ENCODE assay signal across 11 cellular contexts in the genomic region with DNA sequence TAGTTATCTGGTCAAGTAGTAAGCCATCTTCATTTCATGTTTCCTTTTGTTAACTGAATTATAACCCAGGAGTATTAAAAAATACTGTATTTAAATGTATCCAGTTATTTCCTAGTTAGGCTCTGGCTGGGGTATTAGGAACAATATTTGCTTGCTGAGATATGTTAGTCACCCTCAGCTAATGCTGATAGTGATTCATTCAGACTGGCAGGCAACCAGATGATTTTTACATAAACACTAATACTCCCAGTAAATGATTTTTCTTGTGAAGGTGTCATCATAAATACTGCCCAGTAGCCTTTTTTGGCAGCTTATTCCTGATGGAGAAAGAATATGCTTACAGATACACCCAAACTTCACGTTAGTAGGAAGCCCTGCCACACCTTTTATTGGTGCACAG. TPM values are rescaled to one million over a fixed set of nuclear protein-coding genes. Genes with fewer than 3 reads are reported as not detected.
DNase-seq lines count a peak whose midpoint lies in the region; ATAC-seq, FAIRE-seq and TF ChIP-seq lines count a peak whose summit lies in the region.
"Had no signal": no experiment of that assay in that cellular context is flagged by ENCODE, and none has a peak within 500 bp of the region (broad histone marks: within the 10 kb centered on the region; RNA-seq: fewer than 3 reads in every experiment).

No MANE protein-coding gene starts in this region.

- H3K36me3 ChIP-seq in bronchial epithelial cell (ENCODE audit: control insufficient read depth, insufficient read depth, low read length) (peaks cover 10% of the 10 kb centered on the region), keratinocyte (ENCODE audit: control insufficient read depth in 2 of 2, extremely low read depth in 1 of 2, insufficient read depth in 2 of 2, low read length in 2 of 2) (peaks cover 31 to 50% of the 10 kb centered on the region in 2 experiments), uterus (no peaks in the 10 kb centered on the region)

- H3K4me3 Mint-ChIP-seq in activated CD8-positive, alpha-beta T cell treated with anti-CD3 and anti-CD28 coated beads for 36 hours, result no peak overlapping the region
- no peak overlapping the region for H3K4me3 Mint-ChIP-seq in activated CD8-positive, alpha-beta T cell treated with anti-CD3 and anti-CD28 coated beads, Interleukin-2, amount 10 ng/mL, durations not matched to agents 7 days and 5 days

- FAIRE-seq in bronchial epithelial cell (lab: Jason Lieb, UNC), result no peak
- FAIRE-seq in keratinocyte (lab: Jason Lieb, UNC), result peak; percentile 69
- no peak for FAIRE-seq in GM12892 (lab: Jason Lieb, UNC)
- FAIRE-seq in GM12891 (lab: Jason Lieb, UNC), result no peak
- FAIRE-seq: TTC549 had no signal

- no peak for DNase-seq in activated CD8-positive, alpha-beta T cell treated with anti-CD3 and anti-CD28 coated beads for 36 hours
- DNase-seq in activated CD8-positive, alpha-beta T cell treated with anti-CD3 and anti-CD28 coated beads, Interleukin-2, amount 10 ng/mL, durations not matched to agents 7 days and 5 days, result no peak
- DNase-seq in bronchial epithelial cell (ENCODE audit: low read depth) (peak; percentile 92), keratinocyte (ENCODE audit: low read depth, low spot score) (no peak), uterus (peak in 1 of 2 donors; percentile 42), GM12892 (ENCODE audit: insufficient read length) (no peak), GM12891 (ENCODE audit: insufficient read length, low spot score) (no peak)
- DNase-seq: NCI-H1092 treated with DMSO at 0.1 percent for 48 hours had no signal

- H3K4me2 ChIP-seq in keratinocyte (ENCODE audit: control insufficient read depth, extremely low read depth, insufficient read depth, low read depth, low read length), result peak overlapping the region; percentile 2
- H3K4me2 ChIP-seq: BLaER1 had no signal

- H3K9me1 ChIP-seq in keratinocyte (ENCODE audit: control insufficient read depth, extremely low read depth, insufficient read depth, low read length), result peaks cover 2% of the 10 kb centered on the region

- peaks cover 73% of the 10 kb centered on the region for H3K4me1 Mint-ChIP-seq in activated CD8-positive, alpha-beta T cell treated with anti-CD3 and anti-CD28 coated beads for 36 hours (ENCODE audit: low read depth)
- H3K4me1 Mint-ChIP-seq in activated CD8-positive, alpha-beta T cell treated with anti-CD3 and anti-CD28 coated beads, Interleukin-2, amount 10 ng/mL, durations not matched to agents 7 days and 5 days (ENCODE audit: low read depth), result peaks cover 76% of the 10 kb centered on the region

- H3K4me1 ChIP-seq in keratinocyte (ENCODE audit: control insufficient read depth, extremely low read depth, insufficient read depth, low read length) (peaks cover 38% of the 10 kb centered on the region), uterus (peaks cover 14 to 22% of the 10 kb centered on the region in 2 donors)

- no peaks in the 10 kb centered on the region for H3K27me3 ChIP-seq in bronchial epithelial cell (ENCODE audit: control insufficient read depth, insufficient read depth, low read length)
- no peaks in the 10 kb centered on the region for H3K27me3 ChIP-seq in keratinocyte (ENCODE audit: control insufficient read depth, extremely low read depth, insufficient read depth, low read length)
- H3K27me3 ChIP-seq in uterus, result no peaks in the 10 kb centered on the region
- H3K27me3 ChIP-seq: BLaER1 had no signal

- intact Hi-C loops in activated CD8-positive, alpha-beta T cell treated with anti-CD3 and anti-CD28 coated beads for 36 hours (cut with micrococcal nuclease), result loop anchor here (5.0 kb wide), 1 partner anchor 285 kb away; no protein-coding TSS in a partner anchor
- intact Hi-C loops in uterus (cut with DNase I; ENCODE audit: low total_unique reads), result loop anchor here (10.0 kb wide), 1 partner anchor 58 kb away; no protein-coding TSS in a partner anchor

- no peak overlapping the region for H2AFZ ChIP-seq in keratinocyte (ENCODE audit: control insufficient read depth, low read length)

- no peak overlapping the region for H3K9ac ChIP-seq in keratinocyte (ENCODE audit: control insufficient read depth, extremely low read depth, insufficient read depth, low read length)
- H3K9ac ChIP-seq: BLaER1 had no signal

- TF ChIP-seq CTCF in activated CD8-positive, alpha-beta T cell treated with anti-CD3 and anti-CD28 coated beads for 36 hours (IDR thresholded peaks at IDR 0.05), result no peak
- TF ChIP-seq CTCF in bronchial epithelial cell (IDR thresholded peaks at IDR 0.05; ENCODE audit: insufficient read depth, low read length, severe bottlenecking) (no peak), keratinocyte (optimal IDR thresholded peaks at IDR 0.05 in 1 of 3, IDR thresholded peaks at IDR 0.05 in 1 of 3, conservative IDR thresholded peaks at IDR 0.05 in 1 of 3; ENCODE audit: extremely low read depth in 1 of 3, insufficient read depth in 2 of 3, low read length in 3 of 3) (no peak), uterus (IDR thresholded peaks at IDR 0.05) (no peak)

- peaks cover 93% of the 10 kb centered on the region for H3K79me2 ChIP-seq in keratinocyte (ENCODE audit: control insufficient read depth, insufficient read depth, low read length)

- dilution Hi-C loops in keratinocyte (cut with MboI; ENCODE audit: extremely low pct_ligation_motif_present, low sequenced_read_pairs), result no loop called here

- no peaks in the 10 kb centered on the region for H3K27me3 Mint-ChIP-seq in activated CD8-positive, alpha-beta T cell treated with anti-CD3 and anti-CD28 coated beads for 36 hours
- no peaks in the 10 kb centered on the region for H3K27me3 Mint-ChIP-seq in activated CD8-positive, alpha-beta T cell treated with anti-CD3 and anti-CD28 coated beads, Interleukin-2, amount 10 ng/mL, durations not matched to agents 7 days and 5 days (ENCODE audit: low read depth)

- H3K27ac Mint-ChIP-seq in activated CD8-positive, alpha-beta T cell treated with anti-CD3 and anti-CD28 coated beads for 36 hours, result peak overlapping the region; percentile 53
- H3K27ac Mint-ChIP-seq in activated CD8-positive, alpha-beta T cell treated with anti-CD3 and anti-CD28 coated beads, Interleukin-2, amount 10 ng/mL, durations not matched to agents 7 days and 5 days, result no peak overlapping the region

- H3K36me3 Mint-ChIP-seq in activated CD8-positive, alpha-beta T cell treated with anti-CD3 and anti-CD28 coated beads for 36 hours (ENCODE audit: low read depth), result peaks cover 80% of the 10 kb centered on the region
- peaks cover 87% of the 10 kb centered on the region for H3K36me3 Mint-ChIP-seq in activated CD8-positive, alpha-beta T cell treated with anti-CD3 and anti-CD28 coated beads, Interleukin-2, amount 10 ng/mL, durations not matched to agents 7 days and 5 days (ENCODE audit: low read depth)

- H3K27ac ChIP-seq in keratinocyte (ENCODE audit: control insufficient read depth, insufficient read depth, low read length) (peak overlapping the region; percentile 56), uterus (peak overlapping the region; percentile 39 to 58)

- POLR2A ChIA-PET in activated CD8-positive, alpha-beta T cell treated with anti-CD3 and anti-CD28 coated beads for 36 hours (lab: Charles Lee), result interaction anchor here (0.6 to 1.2 kb wide), 2 partner anchors 10 to 130 kb away, joined by 3 to 8 read pairs; no protein-coding TSS in a partner anchor
- POLR2A ChIA-PET in activated CD8-positive, alpha-beta T cell treated with anti-CD3 and anti-CD28 coated beads, Interleukin-2, amount 10 ng/mL, durations not matched to agents 7 days and 5 days (lab: Charles Lee), result no interaction called here

- no peak for TF ChIP-seq POLR2A in uterus (IDR thresholded peaks at IDR 0.05)
- no peak for TF ChIP-seq POLR2A in GM12892 (IDR thresholded peaks at IDR 0.05; ENCODE audit: low read depth, low read length)
- no peak for TF ChIP-seq POLR2A in GM12891 (IDR thresholded peaks at IDR 0.05; ENCODE audit: low read depth, low read length)

- ATAC-seq in activated CD8-positive, alpha-beta T cell treated with anti-CD3 and anti-CD28 coated beads for 36 hours, result no peak
- no peak for ATAC-seq in activated CD8-positive, alpha-beta T cell treated with anti-CD3 and anti-CD28 coated beads, Interleukin-2, amount 10 ng/mL, durations not matched to agents 7 days and 5 days
- ATAC-seq in GM21529 (IDR thresholded peaks at IDR 0.05; ENCODE audit: unreplicated experiment), result no peak

- CTCF ChIA-PET in activated CD8-positive, alpha-beta T cell treated with anti-CD3 and anti-CD28 coated beads for 36 hours (lab: Charles Lee), result interaction anchor here (1.2 to 4.6 kb wide), 2 partner anchors 10 to 18 kb away, joined by 3 to 46 read pairs; no protein-coding TSS in a partner anchor
- CTCF ChIA-PET in activated CD8-positive, alpha-beta T cell treated with anti-CD3 and anti-CD28 coated beads, Interleukin-2, amount 10 ng/mL, durations not matched to agents 7 days and 5 days (lab: Charles Lee), result interaction anchor here (1.1 to 3.5 kb wide), 4 partner anchors 10 to 287 kb away, joined by 3 to 20 read pairs (median 7); no protein-coding TSS in a partner anchor

- no peak overlapping the region for H3K4me3 ChIP-seq in bronchial epithelial cell (ENCODE audit: low read depth, low read length)
- no peak overlapping the region for H3K4me3 ChIP-seq in keratinocyte (ENCODE audit: control insufficient read depth in 2 of 3, extremely low read depth in 1 of 3, insufficient read depth in 2 of 3, low read depth in 1 of 3, low read length in 3 of 3)
- H3K4me3 ChIP-seq in uterus, result no peak overlapping the region
- H3K4me3 ChIP-seq: BLaER1 had no signal

- peaks cover 28% of the 10 kb centered on the region for H4K20me1 ChIP-seq in keratinocyte (ENCODE audit: control insufficient read depth, extremely low read depth, insufficient read depth, low read length)

- H3K9me3 ChIP-seq in keratinocyte (ENCODE audit: control insufficient read depth, low read depth, low read length), result no peaks in the 10 kb centered on the region
- no peaks in the 10 kb centered on the region for H3K9me3 ChIP-seq in uterus
- H3K9me3 ChIP-seq: BLaER1 had no signal

- no peaks in the 10 kb centered on the region for H3K9me3 Mint-ChIP-seq in activated CD8-positive, alpha-beta T cell treated with anti-CD3 and anti-CD28 coated beads for 36 hours
- H3K9me3 Mint-ChIP-seq in activated CD8-positive, alpha-beta T cell treated with anti-CD3 and anti-CD28 coated beads, Interleukin-2, amount 10 ng/mL, durations not matched to agents 7 days and 5 days (ENCODE audit: insufficient read depth), result no peaks in the 10 kb centered on the region

RNA-seq across cellular contexts. Expression of gene YWHAH, which starts 8.1 kb away (rescaled TPM):
- total RNA-seq in activated CD8-positive, alpha-beta T cell treated with anti-CD3 and anti-CD28 coated beads for 36 hours, result 100 to 1,000 TPM; 123 to 126 TPM
- total RNA-seq in activated CD8-positive, alpha-beta T cell treated with anti-CD3 and anti-CD28 coated beads, Interleukin-2, amount 10 ng/mL, durations not matched to agents 7 days and 5 days, result 100 to 1,000 TPM; 248 to 251 TPM
- total RNA-seq in bronchial epithelial cell, result 61.9 and 65.3 TPM in 2 replicates
- 63.7 to 194 TPM (median 108 TPM) in 3 replicates for polyA plus RNA-seq in keratinocyte
- 30.9 TPM for polyA plus RNA-seq in keratinocyte (2011; ENCODE audit: low read depth)
- 138 and 189 TPM in 2 replicates for polyA plus RNA-seq in keratinocyte (2011; cell fraction: cytosol; rRNA removed)
- polyA plus RNA-seq in keratinocyte (2011; cell fraction: nucleus; rRNA removed), result 70.1 and 75.6 TPM in 2 replicates
- polyA plus RNA-seq in keratinocyte (2012; ENCODE audit: low replicate concordance), result 90.5 and 148 TPM in 2 replicates
- polyA minus RNA-seq in keratinocyte, result 48.3 to 130 TPM (median 66.6 TPM) in 3 replicates
- 80.0 TPM for polyA minus RNA-seq in keratinocyte (2011; cell fraction: cytosol; rRNA and poly(A)+ RNA removed)
- polyA minus RNA-seq in keratinocyte (2011; cell fraction: nucleus; rRNA and poly(A)+ RNA removed), result 13.3 and 30.2 TPM in 2 replicates
- total RNA-seq in uterus, result 100 to 1,000 TPM in 2 of 4 donors, 10 to 100 TPM in 2; 37.1 to 209 (median 101) TPM
- 78.1 TPM for polyA plus RNA-seq in GM12892 (2012; ENCODE audit: missing spikeins)
- polyA plus RNA-seq in GM12891 (2012; ENCODE audit: low read depth, missing spikeins), result 63.6 TPM
